ENCODE assay signal across 1 cellular context in the genomic region with DNA sequence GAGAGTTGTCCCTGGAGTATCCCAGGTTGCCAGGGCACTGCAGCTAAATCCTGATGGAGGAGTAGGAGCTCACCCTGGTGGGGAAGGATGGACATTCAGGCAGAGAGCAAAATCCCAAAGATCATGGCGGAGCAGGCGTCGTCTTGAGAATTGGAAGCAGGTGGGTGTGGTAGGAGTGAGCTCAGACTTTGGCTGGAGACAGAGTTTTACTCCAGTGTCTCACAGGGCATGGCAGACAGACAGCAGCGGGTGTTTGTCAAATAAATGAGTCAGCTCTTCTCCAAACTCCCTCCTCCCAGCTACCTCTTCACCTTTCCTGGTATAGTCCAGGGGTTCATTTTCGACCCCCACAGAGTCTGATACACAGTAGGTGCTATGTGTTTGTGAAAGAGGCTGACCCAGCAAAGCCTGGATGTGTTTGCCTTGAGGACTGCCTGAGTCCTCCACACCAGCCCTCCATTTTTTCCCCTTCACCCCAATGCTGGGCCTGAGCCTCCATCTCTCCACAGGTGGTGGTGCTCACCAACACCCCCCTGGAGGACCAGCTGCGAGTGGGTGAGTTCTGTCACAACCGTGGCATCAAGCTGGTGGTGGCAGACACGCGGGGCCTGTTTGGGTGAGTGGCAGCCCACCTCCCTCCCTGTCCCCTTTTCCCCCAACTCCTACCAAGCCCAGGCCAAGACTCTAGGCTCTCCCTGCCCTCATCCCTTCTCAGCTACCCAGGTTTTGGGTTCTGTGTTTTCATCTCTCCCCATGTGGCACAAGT.
TF ChIP-seq lines count a peak whose summit lies in the region.

No MANE protein-coding gene starts in this region.

TF ChIP-seq in HepG2, 621 proteins besides CTCF, POLR2A, EP300 and RAD21 (continues in another document):
- TF ChIP-seq ZC3H13 (CRISPR knock-in tag; IDR thresholded peaks at IDR 0.05) (no peak), ZKSCAN1 (IDR thresholded peaks at IDR 0.05; ENCODE audit: low read length) (peak; percentile 72; the same call in 1 of the 2 replicates), ZNF687 (CRISPR knock-in tag; IDR thresholded peaks at IDR 0.05) (peak; percentile 42; the same call in 1 of the 2 replicates), ZNF263 (CRISPR knock-in tag; IDR thresholded peaks at IDR 0.05) (peak; percentile 95), IRF2 (CRISPR knock-in tag; IDR thresholded peaks at IDR 0.05) (no peak), MXI1 (IDR thresholded peaks at IDR 0.05; ENCODE audit: borderline replicate concordance, low read depth, low read length) (no peak), ZNF550 (CRISPR knock-in tag; IDR thresholded peaks at IDR 0.05; ENCODE audit: borderline replicate concordance) (no peak), HOXD1 (CRISPR knock-in tag; IDR thresholded peaks at IDR 0.05) (no peak), CEBPB (IDR thresholded peaks at IDR 0.05; ENCODE audit: borderline replicate concordance, low read depth, low read length) (no peak), YEATS2 (CRISPR knock-in tag; IDR thresholded peaks at IDR 0.05; ENCODE audit: borderline replicate concordance) (no peak), HMG20A (CRISPR knock-in tag; IDR thresholded peaks at IDR 0.05; ENCODE audit: borderline replicate concordance) (no peak), FOSL2 (CRISPR knock-in tag; IDR thresholded peaks at IDR 0.05) (peak; percentile 81), MED1 (CRISPR knock-in tag; IDR thresholded peaks at IDR 0.05) (no peak), PAXIP1 (CRISPR knock-in tag; conservative IDR thresholded peaks at IDR 0.05) (0 out of 2 replicates have a peak, but pooled peaks have one; percentile 35), ELF3 (CRISPR knock-in tag; IDR thresholded peaks at IDR 0.05) (no peak), ZNF446 (CRISPR knock-in tag; IDR thresholded peaks at IDR 0.05) (no peak), RARA (CRISPR knock-in tag; IDR thresholded peaks at IDR 0.05) (peak; percentile 53), ZFP36L2 (CRISPR knock-in tag; IDR thresholded peaks at IDR 0.05) (no peak), ARID2 (CRISPR knock-in tag; IDR thresholded peaks at IDR 0.05; ENCODE audit: borderline replicate concordance) (no peak), PLSCR1 (CRISPR knock-in tag; IDR thresholded peaks at IDR 0.05; ENCODE audit: borderline replicate concordance) (no peak), STAG1 (CRISPR knock-in tag; IDR thresholded peaks at IDR 0.05) (0 out of 2 replicates have a peak, but pooled peaks have one; percentile 7), ZBTB8A (CRISPR knock-in tag; IDR thresholded peaks at IDR 0.05; ENCODE audit: borderline replicate concordance, low read depth) (no peak), HNF4G (IDR thresholded peaks at IDR 0.05; ENCODE audit: borderline replicate concordance, low read depth, low read length) (no peak), HNF4G (CRISPR knock-in tag; IDR thresholded peaks at IDR 0.05; ENCODE audit: borderline replicate concordance, low read depth) (no peak), ZNF567 (CRISPR knock-in tag; IDR thresholded peaks at IDR 0.05; ENCODE audit: borderline replicate concordance) (no peak), ZBTB33 (CRISPR knock-in tag; IDR thresholded peaks at IDR 0.05) (peak; percentile 75), CCDC6 (CRISPR knock-in tag; IDR thresholded peaks at IDR 0.05) (no peak), ZNF180 (CRISPR knock-in tag; IDR thresholded peaks at IDR 0.05; ENCODE audit: borderline replicate concordance, low read depth) (no peak)
- TF ChIP-seq, protein P1, sequence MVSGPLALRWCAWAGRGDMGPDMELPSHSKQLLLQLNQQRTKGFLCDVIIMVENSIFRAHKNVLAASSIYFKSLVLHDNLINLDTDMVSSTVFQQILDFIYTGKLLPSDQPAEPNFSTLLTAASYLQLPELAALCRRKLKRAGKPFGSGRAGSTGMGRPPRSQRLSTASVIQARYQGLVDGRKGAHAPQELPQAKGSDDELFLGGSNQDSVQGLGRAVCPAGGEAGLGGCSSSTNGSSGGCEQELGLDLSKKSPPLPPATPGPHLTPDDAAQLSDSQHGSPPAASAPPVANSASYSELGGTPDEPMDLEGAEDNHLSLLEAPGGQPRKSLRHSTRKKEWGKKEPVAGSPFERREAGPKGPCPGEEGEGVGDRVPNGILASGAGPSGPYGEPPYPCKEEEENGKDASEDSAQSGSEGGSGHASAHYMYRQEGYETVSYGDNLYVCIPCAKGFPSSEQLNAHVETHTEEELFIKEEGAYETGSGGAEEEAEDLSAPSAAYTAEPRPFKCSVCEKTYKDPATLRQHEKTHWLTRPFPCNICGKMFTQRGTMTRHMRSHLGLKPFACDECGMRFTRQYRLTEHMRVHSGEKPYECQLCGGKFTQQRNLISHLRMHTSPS (CRISPR knock-in tag; IDR thresholded peaks at IDR 0.05; ENCODE audit: low read depth): no peak
- TF ChIP-seq, protein P2, sequence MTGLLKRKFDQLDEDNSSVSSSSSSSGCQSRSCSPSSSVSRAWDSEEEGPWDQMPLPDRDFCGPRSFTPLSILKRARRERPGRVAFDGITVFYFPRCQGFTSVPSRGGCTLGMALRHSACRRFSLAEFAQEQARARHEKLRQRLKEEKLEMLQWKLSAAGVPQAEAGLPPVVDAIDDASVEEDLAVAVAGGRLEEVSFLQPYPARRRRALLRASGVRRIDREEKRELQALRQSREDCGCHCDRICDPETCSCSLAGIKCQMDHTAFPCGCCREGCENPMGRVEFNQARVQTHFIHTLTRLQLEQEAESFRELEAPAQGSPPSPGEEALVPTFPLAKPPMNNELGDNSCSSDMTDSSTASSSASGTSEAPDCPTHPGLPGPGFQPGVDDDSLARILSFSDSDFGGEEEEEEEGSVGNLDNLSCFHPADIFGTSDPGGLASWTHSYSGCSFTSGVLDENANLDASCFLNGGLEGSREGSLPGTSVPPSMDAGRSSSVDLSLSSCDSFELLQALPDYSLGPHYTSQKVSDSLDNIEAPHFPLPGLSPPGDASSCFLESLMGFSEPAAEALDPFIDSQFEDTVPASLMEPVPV (CRISPR knock-in tag; IDR thresholded peaks at IDR 0.05): no peak
- TF ChIP-seq, protein P3, sequence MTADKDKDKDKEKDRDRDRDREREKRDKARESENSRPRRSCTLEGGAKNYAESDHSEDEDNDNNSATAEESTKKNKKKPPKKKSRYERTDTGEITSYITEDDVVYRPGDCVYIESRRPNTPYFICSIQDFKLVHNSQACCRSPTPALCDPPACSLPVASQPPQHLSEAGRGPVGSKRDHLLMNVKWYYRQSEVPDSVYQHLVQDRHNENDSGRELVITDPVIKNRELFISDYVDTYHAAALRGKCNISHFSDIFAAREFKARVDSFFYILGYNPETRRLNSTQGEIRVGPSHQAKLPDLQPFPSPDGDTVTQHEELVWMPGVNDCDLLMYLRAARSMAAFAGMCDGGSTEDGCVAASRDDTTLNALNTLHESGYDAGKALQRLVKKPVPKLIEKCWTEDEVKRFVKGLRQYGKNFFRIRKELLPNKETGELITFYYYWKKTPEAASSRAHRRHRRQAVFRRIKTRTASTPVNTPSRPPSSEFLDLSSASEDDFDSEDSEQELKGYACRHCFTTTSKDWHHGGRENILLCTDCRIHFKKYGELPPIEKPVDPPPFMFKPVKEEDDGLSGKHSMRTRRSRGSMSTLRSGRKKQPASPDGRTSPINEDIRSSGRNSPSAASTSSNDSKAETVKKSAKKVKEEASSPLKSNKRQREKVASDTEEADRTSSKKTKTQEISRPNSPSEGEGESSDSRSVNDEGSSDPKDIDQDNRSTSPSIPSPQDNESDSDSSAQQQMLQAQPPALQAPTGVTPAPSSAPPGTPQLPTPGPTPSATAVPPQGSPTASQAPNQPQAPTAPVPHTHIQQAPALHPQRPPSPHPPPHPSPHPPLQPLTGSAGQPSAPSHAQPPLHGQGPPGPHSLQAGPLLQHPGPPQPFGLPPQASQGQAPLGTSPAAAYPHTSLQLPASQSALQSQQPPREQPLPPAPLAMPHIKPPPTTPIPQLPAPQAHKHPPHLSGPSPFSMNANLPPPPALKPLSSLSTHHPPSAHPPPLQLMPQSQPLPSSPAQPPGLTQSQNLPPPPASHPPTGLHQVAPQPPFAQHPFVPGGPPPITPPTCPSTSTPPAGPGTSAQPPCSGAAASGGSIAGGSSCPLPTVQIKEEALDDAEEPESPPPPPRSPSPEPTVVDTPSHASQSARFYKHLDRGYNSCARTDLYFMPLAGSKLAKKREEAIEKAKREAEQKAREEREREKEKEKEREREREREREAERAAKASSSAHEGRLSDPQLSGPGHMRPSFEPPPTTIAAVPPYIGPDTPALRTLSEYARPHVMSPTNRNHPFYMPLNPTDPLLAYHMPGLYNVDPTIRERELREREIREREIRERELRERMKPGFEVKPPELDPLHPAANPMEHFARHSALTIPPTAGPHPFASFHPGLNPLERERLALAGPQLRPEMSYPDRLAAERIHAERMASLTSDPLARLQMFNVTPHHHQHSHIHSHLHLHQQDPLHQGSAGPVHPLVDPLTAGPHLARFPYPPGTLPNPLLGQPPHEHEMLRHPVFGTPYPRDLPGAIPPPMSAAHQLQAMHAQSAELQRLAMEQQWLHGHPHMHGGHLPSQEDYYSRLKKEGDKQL (CRISPR knock-in tag; IDR thresholded peaks at IDR 0.05; ENCODE audit: low read depth): no peak
